Comparison of ENCODE assay signal across 19 cellular contexts in the genomic region with DNA sequence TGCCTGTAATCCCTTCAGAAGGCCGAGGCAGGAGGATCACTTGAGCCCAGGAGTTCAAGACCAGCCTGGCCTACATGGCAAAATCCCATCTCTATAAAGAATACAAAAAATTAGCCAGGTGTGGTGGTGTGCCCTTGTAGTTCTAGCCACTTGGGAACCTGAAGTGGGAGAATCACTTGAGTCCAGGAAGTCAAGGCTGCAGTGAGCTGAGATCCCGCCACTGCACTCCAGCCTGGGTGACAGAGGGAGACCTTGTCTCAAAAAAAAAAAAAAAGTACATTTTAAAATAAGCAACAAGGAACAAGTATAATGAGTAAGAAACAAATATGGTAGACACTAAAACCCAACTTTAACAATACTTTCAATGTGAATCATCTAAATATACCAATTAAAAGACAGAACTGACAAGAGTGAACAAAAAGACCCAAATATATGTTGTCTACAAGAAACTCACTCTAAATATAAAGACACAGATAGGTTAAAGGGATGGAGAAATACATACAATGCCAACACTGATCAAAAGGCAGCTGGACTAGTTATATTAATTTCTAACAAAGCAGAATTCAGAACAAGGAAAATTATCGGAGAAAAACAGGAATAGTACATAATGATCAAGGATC.
"Had no signal": no experiment of that assay in that cellular context is flagged by ENCODE, and none has a peak within 500 bp of the region (broad histone marks: within the 10 kb centered on the region; RNA-seq: fewer than 3 reads in every experiment).

No MANE protein-coding gene starts in this region.

- DNase-seq: activated B cell treated with CpG ODN at 0.5 μM for 24 hours; activated CD4-positive, alpha-beta T cell treated with anti-CD3 and anti-CD28 coated beads for 1 hour; activated CD4-positive, alpha-beta T cell treated with anti-CD3 and anti-CD28 coated beads, Interleukin-2, amount 50 U/mL, for 1 hour; activated CD8-positive, alpha-beta memory T cell treated with anti-CD3 and anti-CD28 coated beads, Interleukin-2, amount 50 U/mL, for 48 hours; activated CD8-positive, alpha-beta T cell treated with anti-CD3 and anti-CD28 coated beads, Interleukin-2, amount 10 ng/mL, durations not matched to agents 7 days and 5 days; activated gamma-delta T cell; activated T-cell treated with anti-CD3 and anti-CD28 coated beads, Interleukin-2, amount 50 U/mL, for 24 hours; brain microvascular endothelial cell; NCI-H1092; NCI-H1417; NCI-H1930; NCI-H2171; NCI-H2227 treated with DMSO at 0.1 percent for 48 hours; NCI-H526 treated with DMSO at 0.1 percent for 48 hours; NCI-H82; SIG-M5; T-helper 2 cell; T1000 had no signal

- ATAC-seq: activated CD8-positive, alpha-beta T cell treated with anti-CD3 and anti-CD28 coated beads, Interleukin-2, amount 10 ng/mL, durations not matched to agents 7 days and 5 days had no signal

- H3K27me3 Mint-ChIP-seq: activated B cell treated with CpG ODN at 0.5 μM for 24 hours; activated T-cell treated with anti-CD3 and anti-CD28 coated beads, Interleukin-2, amount 50 U/mL, for 24 hours; IgD-negative memory B cell had no signal

- H3K27ac Mint-ChIP-seq: activated B cell treated with CpG ODN at 0.5 μM for 24 hours; activated CD8-positive, alpha-beta T cell treated with anti-CD3 and anti-CD28 coated beads, Interleukin-2, amount 10 ng/mL, durations not matched to agents 7 days and 5 days had no signal

- H3K4me3 Mint-ChIP-seq: activated B cell treated with CpG ODN at 0.5 μM for 24 hours; activated CD8-positive, alpha-beta T cell treated with anti-CD3 and anti-CD28 coated beads, Interleukin-2, amount 10 ng/mL, durations not matched to agents 7 days and 5 days; activated T-cell treated with anti-CD3 and anti-CD28 coated beads, Interleukin-2, amount 50 U/mL, for 24 hours; IgD-negative memory B cell had no signal
